Comparison of ENCODE assay signal across 17 cellular contexts in genomic region chr17:74096456-74096855, GRCh38.
DNase-seq lines count a peak whose midpoint lies in the region; ATAC-seq and TF ChIP-seq lines count a peak whose summit lies in the region.
"Had no signal": no experiment of that assay in that cellular context is flagged by ENCODE, and none has a peak within 500 bp of the region (broad histone marks: within the 10 kb centered on the region; RNA-seq: fewer than 3 reads in every experiment).

No MANE protein-coding gene starts in this region.

- intact Hi-C loops in upper lobe of right lung (cut with DNase I): no loop called here

- H3K27me3 ChIP-seq in upper lobe of right lung: peaks cover 9% of the 10 kb centered on the region

- H3K27ac Mint-ChIP-seq in glutamatergic neuron (ENCODE audit: unreplicated experiment) (peak overlapping the region; percentile 93), endothelial cell (ENCODE audit: unreplicated experiment) (no peak overlapping the region)
- H3K27ac Mint-ChIP-seq: B cell; CD8-positive, alpha-beta T cell had no signal

- H3K4me3 Mint-ChIP-seq in glutamatergic neuron (ENCODE audit: unreplicated experiment) (peak overlapping the region; percentile 6), endothelial cell (ENCODE audit: unreplicated experiment) (no peak overlapping the region)
- H3K4me3 Mint-ChIP-seq: B cell; CD8-positive, alpha-beta T cell had no signal

- H3K36me3 ChIP-seq in upper lobe of right lung: no peaks in the 10 kb centered on the region
- H3K36me3 ChIP-seq: BLaER1 treated with 17β-estradiol and CSF1 and Interleukin-3, amounts not matched to agents 10 nM and 100 nM had no signal

- H3K27ac ChIP-seq in upper lobe of right lung: no peak overlapping the region
- H3K27ac ChIP-seq: BLaER1 treated with 17β-estradiol and CSF1 and Interleukin-3, amounts not matched to agents 10 nM and 100 nM; GM23248; HL-60 had no signal

- H3K4me1 Mint-ChIP-seq in glutamatergic neuron (ENCODE audit: low read depth, unreplicated experiment): peaks cover 22% of the 10 kb centered on the region
- peaks cover 4% of the 10 kb centered on the region for H3K4me1 Mint-ChIP-seq in endothelial cell (ENCODE audit: unreplicated experiment)
- H3K4me1 Mint-ChIP-seq: B cell had no signal

- H3K4me1 ChIP-seq in upper lobe of right lung: no peaks in the 10 kb centered on the region

- H3K9me3 ChIP-seq in upper lobe of right lung: no peaks in the 10 kb centered on the region

- DNase-seq in G401 (ENCODE audit: low spot score) (peak; percentile 77), NCI-H82 treated with DMSO at 0.1 percent for 48 hours (lab: John Stamatoyannopoulos, UW; ENCODE audit: unreplicated experiment) (peak; percentile 23), glutamatergic neuron (no peak), upper lobe of right lung (peak; percentile 34), endothelial cell (ENCODE audit: low spot score) (no peak)
- no peak for DNase-seq in activated CD4-positive, alpha-beta T cell treated with anti-CD3 and anti-CD28 coated beads, Interleukin-2, amount 50 U/mL, for 4 hours
- DNase-seq: Calu3; CD8-positive, alpha-beta T cell; DMS153; DMS79 treated with DMSO at 0.1 percent for 48 hours; GM23248; HCEC 1CT had no signal

- H3K27me3 Mint-ChIP-seq in glutamatergic neuron (ENCODE audit: unreplicated experiment) (peaks cover 11% of the 10 kb centered on the region), endothelial cell (ENCODE audit: unreplicated experiment) (no peaks in the 10 kb centered on the region)

- ATAC-seq in upper lobe of right lung (no peak), HG03342 (IDR thresholded peaks at IDR 0.05; ENCODE audit: unreplicated experiment) (no peak)
- ATAC-seq: CD8-positive, alpha-beta T cell; GM12878 had no signal

- H3K9me3 Mint-ChIP-seq in glutamatergic neuron (ENCODE audit: unreplicated experiment) (peaks cover 12% of the 10 kb centered on the region), endothelial cell (ENCODE audit: unreplicated experiment) (no peaks in the 10 kb centered on the region)
- H3K9me3 Mint-ChIP-seq: CD8-positive, alpha-beta T cell had no signal

- H3K4me3 ChIP-seq in upper lobe of right lung: no peak overlapping the region
- H3K4me3 ChIP-seq: BLaER1 treated with 17β-estradiol and CSF1 and Interleukin-3, amounts not matched to agents 10 nM and 100 nM; GM12878; GM23248 had no signal

- in situ Hi-C loops in G401 (cut with HindIII; ENCODE audit: low sequenced_read_pairs): no loop called here

- H3K36me3 Mint-ChIP-seq in glutamatergic neuron (ENCODE audit: unreplicated experiment): peaks cover 9% of the 10 kb centered on the region
- peaks cover 4% of the 10 kb centered on the region for H3K36me3 Mint-ChIP-seq in endothelial cell (ENCODE audit: low read depth, unreplicated experiment)
- H3K36me3 Mint-ChIP-seq: CD8-positive, alpha-beta T cell had no signal

- TF ChIP-seq CTCF in glutamatergic neuron (IDR thresholded peaks at IDR 0.05; ENCODE audit: partially characterized antibody, unreplicated experiment) (no peak), upper lobe of right lung (IDR thresholded peaks at IDR 0.05) (no peak), endothelial cell (IDR thresholded peaks at IDR 0.05; ENCODE audit: unreplicated experiment) (no peak)

Comparison
In these comparisons a context has a peak if more than half of its experiments do, and no peak if none do; other contexts are left out.
1. DNase-seq: peak in G401 (single experiment), NCI-H82 treated with DMSO at 0.1 percent for 48 hours (single experiment) and upper lobe of right lung (single experiment); none in glutamatergic neuron (single experiment), activated CD4-positive, alpha-beta T cell treated with anti-CD3 and anti-CD28 coated beads, Interleukin-2, amount 50 U/mL, for 4 hours (0 of 2) and endothelial cell (single experiment).